ENCODE assay signal across 8 cellular contexts in genomic region chr4:48141048-48141447, GRCh38. TPM values are rescaled to one million over a fixed set of nuclear protein-coding genes. Genes with fewer than 3 reads are reported as not detected.
DNase-seq lines count a peak whose midpoint lies in the region; ATAC-seq and TF ChIP-seq lines count a peak whose summit lies in the region.

No MANE protein-coding gene starts in this region.

- H3K9me3 ChIP-seq in CD8-positive, alpha-beta T cell (ENCODE audit: low read length), result no peaks in the 10 kb centered on the region

- no peak for DNase-seq in CD8-positive, alpha-beta T cell
- peak; percentile 77 for DNase-seq in GM23338 (ENCODE audit: low spot score)
- peak; percentile 15 for DNase-seq in NCI-H2227 treated with DMSO at 0.1 percent for 48 hours (lab: John Stamatoyannopoulos, UW)
- DNase-seq in left kidney (ENCODE audit: low read depth, low spot score), result peak; percentile 47
- no peak for DNase-seq in stimulated activated CD4-positive, alpha-beta T cell treated with anti-CD3 and anti-CD28 coated beads, Interleukin-2, amount 100 ng/mL, for 48 hours
- DNase-seq in activated T-cell treated with anti-CD3 and anti-CD28 coated beads, Interleukin-2, amount 50 U/mL, for 48 hours, result no peak

- no peaks in the 10 kb centered on the region for H3K27me3 Mint-ChIP-seq in CD8-positive, alpha-beta T cell (ENCODE audit: low read depth)
- H3K27me3 Mint-ChIP-seq in GM23338 (ENCODE audit: insufficient read depth, low read depth, poor library complexity) (no peaks in the 10 kb centered on the region), brain (peaks cover 12% of the 10 kb centered on the region)

- POLR2A ChIA-PET in CD8-positive, alpha-beta T cell (lab: Charles Lee), result interaction anchor here (5.9 kb wide), 1 partner anchor 12 kb away, joined by 77 read pairs; no protein-coding TSS in a partner anchor

- H3K9me3 Mint-ChIP-seq in CD8-positive, alpha-beta T cell, result no peaks in the 10 kb centered on the region
- H3K9me3 Mint-ChIP-seq in GM23338 (no peaks in the 10 kb centered on the region), brain (no peaks in the 10 kb centered on the region)

- H3F3A ChIP-seq in GM23338 (replicated peaks; ENCODE audit: low read depth), result no peaks in the 10 kb centered on the region

- H2AFZ ChIP-seq in GM23338, result no peak overlapping the region

- H3K36me3 ChIP-seq in CD8-positive, alpha-beta T cell (ENCODE audit: insufficient read depth, low read length), result no peaks in the 10 kb centered on the region
- 0 out of 2 replicates have a peak, but pooled peaks cover 3% of the 10 kb centered on the region for H3K36me3 ChIP-seq in GM23338 (ENCODE audit: insufficient read depth)

- H3K9me2 ChIP-seq in GM23338 (ENCODE audit: insufficient read depth), result 0 out of 2 replicates have a peak, but pooled peaks cover 3% of the 10 kb centered on the region

- ATAC-seq in CD8-positive, alpha-beta T cell, result peak; percentile 27
- ATAC-seq in GM23338, result peak; percentile 47; the same call in 2 of the 3 replicates
- no peak for ATAC-seq in HG02623 (IDR thresholded peaks at IDR 0.05; ENCODE audit: unreplicated experiment)

- H3K79me2 ChIP-seq in GM23338 (replicated peaks; ENCODE audit: insufficient read depth), result no peaks in the 10 kb centered on the region

- CTCF ChIA-PET in CD8-positive, alpha-beta T cell (lab: Charles Lee), result interaction anchor here (0.8 to 7.3 kb wide), 8 partner anchors 14 to 208 kb away, joined by 3 to 174 read pairs (median 5); no protein-coding TSS in a partner anchor

- H3K27ac Mint-ChIP-seq in CD8-positive, alpha-beta T cell, result no peak overlapping the region
- H3K27ac Mint-ChIP-seq in GM23338, result no peak overlapping the region
- no peak overlapping the region for H3K27ac Mint-ChIP-seq in brain

- H3K36me3 Mint-ChIP-seq in CD8-positive, alpha-beta T cell, result no peaks in the 10 kb centered on the region
- H3K36me3 Mint-ChIP-seq in GM23338 (ENCODE audit: low read depth) (peaks cover 7% of the 10 kb centered on the region; the same call in 1 of the 3 replicates), brain (no peaks in the 10 kb centered on the region)

- H3K27ac ChIP-seq in CD8-positive, alpha-beta T cell (ENCODE audit: low read depth, low read length), result no peak overlapping the region
- H3K27ac ChIP-seq in GM23338 (ENCODE audit: low read depth), result no peak overlapping the region

- peaks cover 47% of the 10 kb centered on the region for H3K4me1 ChIP-seq in CD8-positive, alpha-beta T cell (ENCODE audit: insufficient read depth, low read length)
- no peaks in the 10 kb centered on the region for H3K4me1 ChIP-seq in GM23338 (ENCODE audit: insufficient read depth)

- H3K4me1 Mint-ChIP-seq in CD8-positive, alpha-beta T cell (ENCODE audit: low read depth), result peaks cover 51% of the 10 kb centered on the region
- no peaks in the 10 kb centered on the region for H3K4me1 Mint-ChIP-seq in GM23338
- peaks cover 8% of the 10 kb centered on the region for H3K4me1 Mint-ChIP-seq in brain

- no peak overlapping the region for H3K4me3 Mint-ChIP-seq in CD8-positive, alpha-beta T cell
- H3K4me3 Mint-ChIP-seq in GM23338 (no peak overlapping the region), brain (no peak overlapping the region)

- H3K4me3 ChIP-seq in CD8-positive, alpha-beta T cell (ENCODE audit: low read depth, low read length), result no peak overlapping the region
- H3K4me3 ChIP-seq in GM23338, result no peak overlapping the region

- no peaks in the 10 kb centered on the region for H3K27me3 ChIP-seq in CD8-positive, alpha-beta T cell (ENCODE audit: insufficient read depth, low read length)
- H3K27me3 ChIP-seq in GM23338 (ENCODE audit: insufficient read depth), result no peaks in the 10 kb centered on the region

- intact Hi-C loops in CD8-positive, alpha-beta T cell (cut with DNase I, micrococcal nuclease), result loop anchor here (1.0 to 5.0 kb wide), 6 partner anchors 28 to 214 kb away; no protein-coding TSS in a partner anchor

- no peak overlapping the region for H3K4me2 ChIP-seq in GM23338

- no peaks in the 10 kb centered on the region for H4K20me1 ChIP-seq in GM23338 (replicated peaks; ENCODE audit: insufficient read depth)

- peak; percentile 72 for TF ChIP-seq CTCF in CD8-positive, alpha-beta T cell (IDR thresholded peaks at IDR 0.05)
- peak in 1 of 2 experiments; percentile 63; a peak in 3 of 4 replicates for TF ChIP-seq CTCF in GM23338 (conservative IDR thresholded peaks at IDR 0.05; ENCODE audit: low read depth in 2 of 2)
- TF ChIP-seq CTCF in brain (conservative IDR thresholded peaks at IDR 0.05), result peak; percentile 59 to 73

TF ChIP-seq in GM23338, 12 proteins besides CTCF, POLR2A, EP300 and RAD21 (continues in another document):
- TF ChIP-seq JUNB (IDR thresholded peaks at IDR 0.05; ENCODE audit: unreplicated experiment) (no peak), POLR2AphosphoS5 (IDR thresholded peaks at IDR 0.05; ENCODE audit: low read depth) (no peak), ZNF331 (CRISPR knock-in tag; IDR thresholded peaks at IDR 0.05; ENCODE audit: low read depth) (no peak), CREB1 (CRISPR knock-in tag; IDR thresholded peaks at IDR 0.05; ENCODE audit: low read depth) (no peak), STAT1 (IDR thresholded peaks at IDR 0.05; ENCODE audit: unreplicated experiment) (no peak), ZNF462 (CRISPR knock-in tag; IDR thresholded peaks at IDR 0.05) (no peak), NANOG (IDR thresholded peaks at IDR 0.05; ENCODE audit: borderline replicate concordance) (no peak), ETS1 (IDR thresholded peaks at IDR 0.05) (no peak)

RNA-seq across cellular contexts. Expression of gene TXK, which starts 7.0 kb away (rescaled TPM):
- 10 to 100 TPM; 57.3 to 66.3 TPM for total RNA-seq in CD8-positive, alpha-beta T cell
- 0.14 and 0.50 TPM in 2 replicates for total RNA-seq in GM23338 (2014; rRNA removed; shearing (Covaris generic))
- polyA plus RNA-seq in GM23338 (2016; fragmentation: Nextera tagmentation; extraction: Ambion mirVana), result 0.40 TPM in 1 of 2 replicates, not detected in the other
- not detected for polyA plus RNA-seq in brain (ENCODE audit: insufficient read depth, low read depth, low replicate concordance)

Comparison
In these comparisons a context has a peak if more than half of its experiments do, and no peak if none do; other contexts are left out.
1. DNase-seq: peak in GM23338 (single experiment), NCI-H2227 treated with DMSO at 0.1 percent for 48 hours (single experiment) and left kidney (single experiment); none in CD8-positive, alpha-beta T cell (0 of 7), stimulated activated CD4-positive, alpha-beta T cell treated with anti-CD3 and anti-CD28 coated beads, Interleukin-2, amount 100 ng/mL, for 48 hours (0 of 2) and activated T-cell treated with anti-CD3 and anti-CD28 coated beads, Interleukin-2, amount 50 U/mL, for 48 hours (0 of 2).
2. RNA of gene TXK, which starts 7.0 kb away (total RNA-seq): 57.3 to 66.3 TPM in CD8-positive, alpha-beta T cell; 0.14 to 0.50 TPM in GM23338; every median in the first group is over 10 times any median in the second.